Comparison of ENCODE assay signal across 8 cellular contexts in the genomic region with DNA sequence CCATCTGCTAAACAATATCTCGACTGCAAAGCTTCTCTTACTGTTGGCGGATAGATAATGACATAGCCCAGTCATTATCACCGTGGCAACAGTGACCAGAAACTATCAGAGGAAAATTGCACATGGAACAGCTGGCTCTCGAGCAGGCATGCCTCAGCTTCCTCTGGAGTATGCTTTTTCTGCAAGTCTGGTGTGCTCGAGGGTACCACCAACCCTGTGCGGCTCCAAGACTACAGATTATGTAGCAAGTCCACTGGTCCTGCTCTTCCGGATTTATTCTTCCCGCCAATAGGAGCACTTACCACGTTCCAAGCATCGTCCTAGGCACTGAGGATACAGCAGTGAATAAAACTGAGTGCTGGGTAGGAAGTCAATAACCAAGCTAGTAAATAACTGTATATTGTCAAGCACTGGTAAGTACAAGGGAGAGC. TPM values are rescaled to one million over a fixed set of nuclear protein-coding genes. Genes with fewer than 3 reads are reported as not detected.
DNase-seq lines count a peak whose midpoint lies in the region; ATAC-seq and TF ChIP-seq lines count a peak whose summit lies in the region.

No MANE protein-coding gene starts in this region.

- H3K9me3 Mint-ChIP-seq in activated CD4-positive, alpha-beta T cell treated with anti-CD3 and anti-CD28 coated beads for 36 hours (ENCODE audit: low read depth), result no peaks in the 10 kb centered on the region
- H3K9me3 Mint-ChIP-seq in activated T-helper 17 cell treated with anti-CD3 and anti-CD28 coated beads, Interleukin-2, amount 50 U/mL, for 72 hours, result no peaks in the 10 kb centered on the region

- peaks cover 39% of the 10 kb centered on the region for H3K36me3 Mint-ChIP-seq in activated CD4-positive, alpha-beta T cell treated with anti-CD3 and anti-CD28 coated beads for 36 hours (ENCODE audit: low read depth)
- peaks cover 52% of the 10 kb centered on the region for H3K36me3 Mint-ChIP-seq in activated T-helper 17 cell treated with anti-CD3 and anti-CD28 coated beads, Interleukin-2, amount 50 U/mL, for 72 hours (ENCODE audit: low read depth)

- no peak for TF ChIP-seq CTCF in omental fat pad (IDR thresholded peaks at IDR 0.05)

- H3K27me3 Mint-ChIP-seq in activated CD4-positive, alpha-beta T cell treated with anti-CD3 and anti-CD28 coated beads for 36 hours, result no peaks in the 10 kb centered on the region
- H3K27me3 Mint-ChIP-seq in activated T-helper 17 cell treated with anti-CD3 and anti-CD28 coated beads, Interleukin-2, amount 50 U/mL, for 72 hours, result no peaks in the 10 kb centered on the region

- intact Hi-C loops in activated CD4-positive, alpha-beta T cell treated with anti-CD3 and anti-CD28 coated beads for 36 hours (cut with DNase I, micrococcal nuclease), result loop anchor here (5.0 to 10.0 kb wide), 5 partner anchors 36 to 1451 kb away; a partner anchor contains a TSS

- CTCF ChIA-PET in activated CD4-positive, alpha-beta T cell treated with anti-CD3 and anti-CD28 coated beads for 36 hours (lab: Charles Lee), result interaction anchor here (0.6 to 5.0 kb wide), 8 partner anchors 10 to 1078 kb away, joined by 3 to 29 read pairs (median 8); a partner anchor contains a TSS

- no peak for ATAC-seq in activated CD4-positive, alpha-beta T cell treated with anti-CD3 and anti-CD28 coated beads for 36 hours
- no peak for ATAC-seq in activated T-helper 17 cell treated with anti-CD3 and anti-CD28 coated beads, Interleukin-2, amount 50 U/mL, for 72 hours (replicated peaks)
- ATAC-seq in HG03196 (IDR thresholded peaks at IDR 0.05; ENCODE audit: unreplicated experiment), result no peak
- ATAC-seq in omental fat pad (ENCODE audit: low FRiP score), result no peak

- H3K4me1 Mint-ChIP-seq in activated CD4-positive, alpha-beta T cell treated with anti-CD3 and anti-CD28 coated beads for 36 hours, result peaks cover 63% of the 10 kb centered on the region
- H3K4me1 Mint-ChIP-seq in activated T-helper 17 cell treated with anti-CD3 and anti-CD28 coated beads, Interleukin-2, amount 50 U/mL, for 72 hours, result peaks cover 47% of the 10 kb centered on the region

- DNase-seq in activated CD4-positive, alpha-beta T cell treated with anti-CD3 and anti-CD28 coated beads for 36 hours, result peak; percentile 49
- no peak for DNase-seq in activated CD4-positive, alpha-beta T cell treated with anti-CD3 and anti-CD28 coated beads, Interleukin-2, amount 50 U/mL, for 4 hours
- DNase-seq in NCI-H2081 treated with DMSO at 0.1 percent for 48 hours (lab: John Stamatoyannopoulos, UW) (peak; percentile 36), iris pigment epithelial cell (ENCODE audit: low read depth) (peak; percentile 58), stromal cell of bone marrow (ENCODE audit: low read depth) (peak; percentile 54), omental fat pad (ENCODE audit: low spot score) (no peak)

- H3K27ac Mint-ChIP-seq in activated CD4-positive, alpha-beta T cell treated with anti-CD3 and anti-CD28 coated beads for 36 hours, result peak overlapping the region; percentile 94
- peak overlapping the region; percentile 96 for H3K27ac Mint-ChIP-seq in activated T-helper 17 cell treated with anti-CD3 and anti-CD28 coated beads, Interleukin-2, amount 50 U/mL, for 72 hours

- peak overlapping the region; percentile 93 for H3K4me3 Mint-ChIP-seq in activated CD4-positive, alpha-beta T cell treated with anti-CD3 and anti-CD28 coated beads for 36 hours
- peak overlapping the region; percentile 97 for H3K4me3 Mint-ChIP-seq in activated T-helper 17 cell treated with anti-CD3 and anti-CD28 coated beads, Interleukin-2, amount 50 U/mL, for 72 hours

- POLR2A ChIA-PET in activated CD4-positive, alpha-beta T cell treated with anti-CD3 and anti-CD28 coated beads for 36 hours (lab: Charles Lee), result interaction anchor here (0.7 to 2.8 kb wide), 2 partner anchors 10 to 53 kb away, joined by 3 to 30 read pairs; no protein-coding TSS in a partner anchor

RNA-seq across cellular contexts. Expression of a gene that starts 1.4 kb away (rescaled TPM):
- total RNA-seq in activated CD4-positive, alpha-beta T cell treated with anti-CD3 and anti-CD28 coated beads for 36 hours, result 10 to 100 TPM; 37.9 to 44.1 TPM
- total RNA-seq in activated T-helper 17 cell treated with anti-CD3 and anti-CD28 coated beads, Interleukin-2, amount 50 U/mL, for 72 hours, result 10 to 100 TPM; 21.5 to 61.4 TPM
- 10 to 100 TPM; 25.5 to 36.8 (median 27.2) TPM for total RNA-seq in omental fat pad

RNA-seq across cellular contexts. Expression of a gene that starts 17.0 kb away (rescaled TPM):
- 10 to 100 TPM; 27.3 to 34.2 TPM for total RNA-seq in activated CD4-positive, alpha-beta T cell treated with anti-CD3 and anti-CD28 coated beads for 36 hours
- total RNA-seq in activated T-helper 17 cell treated with anti-CD3 and anti-CD28 coated beads, Interleukin-2, amount 50 U/mL, for 72 hours, result 10 to 100 TPM; 78.9 to 79.1 TPM
- 100 to 1,000 TPM in 1 of 4 donors, 10 to 100 TPM in 3; 46.9 to 109 (median 88.6) TPM for total RNA-seq in omental fat pad

Comparison
In these comparisons a context has a peak if more than half of its experiments do, and no peak if none do; other contexts are left out.
1. DNase-seq: peak in activated CD4-positive, alpha-beta T cell treated with anti-CD3 and anti-CD28 coated beads for 36 hours (single experiment), NCI-H2081 treated with DMSO at 0.1 percent for 48 hours (single experiment), iris pigment epithelial cell (single experiment) and stromal cell of bone marrow (single experiment); none in activated CD4-positive, alpha-beta T cell treated with anti-CD3 and anti-CD28 coated beads, Interleukin-2, amount 50 U/mL, for 4 hours (0 of 2) and omental fat pad (single experiment).